Comparison of ENCODE assay signal across 9 cellular contexts in the genomic region with DNA sequence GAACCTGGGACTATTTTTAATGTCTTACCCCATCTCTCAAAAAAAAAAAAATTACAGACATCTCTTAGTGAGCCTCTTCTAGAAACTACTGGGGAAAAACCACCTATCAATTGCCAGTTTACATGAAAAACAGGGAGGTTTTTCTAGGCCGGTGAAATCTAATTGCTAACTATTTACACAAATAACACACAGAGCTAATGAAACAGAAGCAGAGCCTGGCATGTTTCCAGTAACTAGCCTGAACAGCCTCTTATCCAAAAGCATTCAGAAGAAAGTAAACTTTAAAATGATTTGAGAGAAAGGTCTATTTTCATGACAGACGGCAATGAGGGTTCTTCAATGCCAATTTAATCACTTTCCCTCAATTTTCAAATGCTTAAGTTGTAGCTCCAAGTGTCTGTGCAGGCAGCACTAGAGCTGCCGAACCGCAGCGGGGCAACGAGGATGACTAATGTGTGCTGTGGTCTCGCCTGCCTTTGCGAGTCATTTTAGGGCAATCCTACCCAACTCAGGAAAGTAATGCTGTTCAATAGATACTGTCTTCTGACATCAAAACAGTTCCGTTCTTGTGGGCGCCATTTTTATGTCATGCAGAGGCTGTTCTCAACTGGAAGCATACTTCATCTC.
DNase-seq lines count a peak whose midpoint lies in the region; ATAC-seq and TF ChIP-seq lines count a peak whose summit lies in the region.
"Had no signal": no experiment of that assay in that cellular context is flagged by ENCODE, and none has a peak within 500 bp of the region (broad histone marks: within the 10 kb centered on the region; RNA-seq: fewer than 3 reads in every experiment).

No MANE protein-coding gene starts in this region.

- H3K27ac Mint-ChIP-seq in GM23338: peak overlapping the region; percentile 38; the same call in 1 of the 2 replicates
- no peak overlapping the region for H3K27ac Mint-ChIP-seq in endothelial cell (ENCODE audit: unreplicated experiment)

- peaks cover 6% of the 10 kb centered on the region for H3K27me3 Mint-ChIP-seq in GM23338 (ENCODE audit: insufficient read depth, low read depth, poor library complexity)
- peaks cover 13% of the 10 kb centered on the region for H3K27me3 Mint-ChIP-seq in endothelial cell (ENCODE audit: unreplicated experiment)

- no peaks in the 10 kb centered on the region for H3K27me3 ChIP-seq in GM23338 (ENCODE audit: insufficient read depth)
- H3K27me3 ChIP-seq in osteoblast (ENCODE audit: insufficient read depth, low read length): no peaks in the 10 kb centered on the region
- H3K27me3 ChIP-seq in heart left ventricle: no peaks in the 10 kb centered on the region
- H3K27me3 ChIP-seq in hepatocyte: no peaks in the 10 kb centered on the region
- no peaks in the 10 kb centered on the region for H3K27me3 ChIP-seq in right atrium auricular region

- H4K20me1 ChIP-seq in GM23338 (replicated peaks; ENCODE audit: insufficient read depth): 0 out of 2 replicates have a peak, but pooled peaks cover 4% of the 10 kb centered on the region
- peaks cover 8% of the 10 kb centered on the region for H4K20me1 ChIP-seq in osteoblast (ENCODE audit: insufficient read depth, low read length)
- H4K20me1 ChIP-seq in hepatocyte (ENCODE audit: insufficient read depth, poor library complexity, severe bottlenecking): no peaks in the 10 kb centered on the region

- 0 out of 2 replicates have a peak, but pooled peaks cover 4% of the 10 kb centered on the region for H3F3A ChIP-seq in GM23338 (replicated peaks; ENCODE audit: low read depth)

- no peak for TF ChIP-seq POLR2A in heart left ventricle (IDR thresholded peaks at IDR 0.05)

- 85 to 92% (median 90%) methylated on average over 10 of the region's 10 CpGs for WGBS in heart left ventricle, 4 donors
- WGBS in hepatocyte (ENCODE audit: low lambda C conversion rate, missing lambda C conversion rate): 73% methylated on average over 10 of the region's 10 CpGs

- H3K9me3 ChIP-seq in osteoblast (ENCODE audit: low read depth, low read length): no peaks in the 10 kb centered on the region
- no peaks in the 10 kb centered on the region for H3K9me3 ChIP-seq in heart left ventricle
- no peaks in the 10 kb centered on the region for H3K9me3 ChIP-seq in hepatocyte (ENCODE audit: low read depth)
- H3K9me3 ChIP-seq in right atrium auricular region: no peaks in the 10 kb centered on the region
- H3K9me3 ChIP-seq: lower lobe of right lung had no signal

- ATAC-seq in GM23338 (no peak), heart left ventricle (no peak)

- H3K4me3 Mint-ChIP-seq in GM23338: no peak overlapping the region
- H3K4me3 Mint-ChIP-seq in endothelial cell (ENCODE audit: unreplicated experiment): no peak overlapping the region

- no peaks in the 10 kb centered on the region for H3K9me3 Mint-ChIP-seq in GM23338
- H3K9me3 Mint-ChIP-seq in endothelial cell (ENCODE audit: unreplicated experiment): no peaks in the 10 kb centered on the region

- TF ChIP-seq CTCF in GM23338 (conservative IDR thresholded peaks at IDR 0.05; ENCODE audit: low read depth in 2 of 2) (no peak), osteoblast (IDR thresholded peaks at IDR 0.05; ENCODE audit: extremely low read depth, low read depth, low read length) (no peak), heart left ventricle (IDR thresholded peaks at IDR 0.05) (no peak), hepatocyte (IDR thresholded peaks at IDR 0.05; ENCODE audit: poor library complexity) (no peak), endothelial cell (IDR thresholded peaks at IDR 0.05; ENCODE audit: unreplicated experiment) (no peak), right atrium auricular region (IDR thresholded peaks at IDR 0.05) (no peak)

- peaks cover 20% of the 10 kb centered on the region for H3K36me3 ChIP-seq in GM23338 (ENCODE audit: insufficient read depth)
- H3K36me3 ChIP-seq in osteoblast (ENCODE audit: insufficient read depth, low read length): peaks cover 32% of the 10 kb centered on the region
- H3K36me3 ChIP-seq in heart left ventricle: peaks cover 0 to 69% (median 55%) of the 10 kb centered on the region in 9 donors
- no peaks in the 10 kb centered on the region for H3K36me3 ChIP-seq in hepatocyte (replicated peaks; ENCODE audit: insufficient read depth, low read depth)
- H3K36me3 ChIP-seq in right atrium auricular region: peaks cover 37% of the 10 kb centered on the region

- peaks cover 30% of the 10 kb centered on the region for H3K36me3 Mint-ChIP-seq in GM23338 (ENCODE audit: low read depth)
- H3K36me3 Mint-ChIP-seq in endothelial cell (ENCODE audit: low read depth, unreplicated experiment): peaks cover 24% of the 10 kb centered on the region

- H3K79me2 ChIP-seq in GM23338 (replicated peaks; ENCODE audit: insufficient read depth) (no peaks in the 10 kb centered on the region), osteoblast (ENCODE audit: insufficient read depth, low read length) (no peaks in the 10 kb centered on the region), hepatocyte (no peaks in the 10 kb centered on the region)

- peak overlapping the region; percentile 72 for H3K27ac ChIP-seq in GM23338 (ENCODE audit: low read depth)
- peak overlapping the region; percentile 45 for H3K27ac ChIP-seq in osteoblast (ENCODE audit: low read depth, low read length)
- H3K27ac ChIP-seq in heart left ventricle: no peak overlapping the region
- H3K27ac ChIP-seq in hepatocyte: no peak overlapping the region
- H3K27ac ChIP-seq in right atrium auricular region: no peak overlapping the region
- H3K27ac ChIP-seq: lower lobe of right lung had no signal

- H2AFZ ChIP-seq in GM23338 (no peak overlapping the region), osteoblast (ENCODE audit: low read length) (no peak overlapping the region), hepatocyte (no peak overlapping the region)

- no peaks in the 10 kb centered on the region for H3K9me2 ChIP-seq in GM23338 (ENCODE audit: insufficient read depth)
- no peaks in the 10 kb centered on the region for H3K9me2 ChIP-seq in hepatocyte (replicated peaks; ENCODE audit: insufficient read depth)

- intact Hi-C loops in heart left ventricle (cut with DNase I): no loop called here

- peaks cover 29% of the 10 kb centered on the region for H3K4me1 ChIP-seq in GM23338 (ENCODE audit: insufficient read depth)
- H3K4me1 ChIP-seq in osteoblast (ENCODE audit: insufficient read depth, low read length): peaks cover 13% of the 10 kb centered on the region
- peaks cover 0 to 4% (median 0%) of the 10 kb centered on the region in 12 donors for H3K4me1 ChIP-seq in heart left ventricle
- no peaks in the 10 kb centered on the region for H3K4me1 ChIP-seq in hepatocyte (ENCODE audit: insufficient read depth)
- H3K4me1 ChIP-seq in right atrium auricular region: no peaks in the 10 kb centered on the region
- H3K4me1 ChIP-seq: lower lobe of right lung had no signal

- H3K4me2 ChIP-seq in GM23338 (no peak overlapping the region), osteoblast (ENCODE audit: insufficient read depth, low read length) (peak overlapping the region; percentile 58), hepatocyte (no peak overlapping the region)

- peaks cover 38% of the 10 kb centered on the region for H3K4me1 Mint-ChIP-seq in GM23338
- peaks cover 43% of the 10 kb centered on the region for H3K4me1 Mint-ChIP-seq in endothelial cell (ENCODE audit: unreplicated experiment)

- H3K4me3 ChIP-seq in GM23338 (no peak overlapping the region), osteoblast (ENCODE audit: insufficient read depth, low read length) (no peak overlapping the region), heart left ventricle (no peak overlapping the region), hepatocyte (no peak overlapping the region), right atrium auricular region (no peak overlapping the region)
- H3K4me3 ChIP-seq: lower lobe of right lung had no signal

- DNase-seq in GM23338 (ENCODE audit: low spot score): no peak
- peak; percentile 79 for DNase-seq in NCI-H345 (lab: John Stamatoyannopoulos, UW)
- DNase-seq in activated T-cell treated with anti-CD3 and anti-CD28 coated beads, Interleukin-2, amount 50 U/mL, for 48 hours: peak; percentile 59 to 65
- DNase-seq in osteoblast (ENCODE audit: insufficient read length, low spot score, missing footprints): peak; percentile 95
- no peak for DNase-seq in heart left ventricle
- no peak for DNase-seq in hepatocyte (ENCODE audit: low spot score)
- no peak for DNase-seq in endothelial cell (ENCODE audit: low spot score)
- DNase-seq in right atrium auricular region (ENCODE audit: low spot score): no peak
- DNase-seq: lower lobe of right lung had no signal

TF ChIP-seq in GM23338, 12 proteins besides CTCF, POLR2A, EP300 and RAD21 (continues in another document):
- no peak for TF ChIP-seq STAT1 (IDR thresholded peaks at IDR 0.05; ENCODE audit: unreplicated experiment)
- no peak for TF ChIP-seq JUNB (IDR thresholded peaks at IDR 0.05; ENCODE audit: unreplicated experiment)

Comparison
In these comparisons a context has a peak if more than half of its experiments do, and no peak if none do; other contexts are left out.
1. DNase-seq: peak in NCI-H345 (single experiment), activated T-cell treated with anti-CD3 and anti-CD28 coated beads, Interleukin-2, amount 50 U/mL, for 48 hours (2 of 2) and osteoblast (single experiment); none in GM23338 (single experiment), heart left ventricle (0 of 5), hepatocyte (single experiment), endothelial cell (single experiment) and right atrium auricular region (single experiment).
2. H3K27ac ChIP-seq: peak in GM23338 (single experiment) and osteoblast (single experiment); none in heart left ventricle (0 of 12), hepatocyte (single experiment) and right atrium auricular region (0 of 2).